In genomic region chr1:238783633-238784032, GRCh38 we compare ENCODE assay signal across 34 cellular contexts.
"Had no signal": no experiment of that assay in that cellular context is flagged by ENCODE, and none has a peak within 500 bp of the region (broad histone marks: within the 10 kb centered on the region; RNA-seq: fewer than 3 reads in every experiment).

No MANE protein-coding gene starts in this region.

- H3K36me3 ChIP-seq: MG63 had no signal

- H3K9me3 ChIP-seq: MG63 had no signal

- H3K27me3 ChIP-seq: MG63 had no signal

- DNase-seq: Karpas-422, Kasumi-1, MG63, MV-4-11, NCI-H1048, NCI-H1092, NCI-H1092 treated with DMSO at 0.1 percent for 48 hours, NCI-H1105, NCI-H1105 treated with DMSO at 0.1 percent for 48 hours, NCI-H1417, NCI-H1417 treated with DMSO at 0.1 percent for 48 hours, NCI-H1436, NCI-H1436 treated with DMSO at 0.1 percent for 48 hours, NCI-H146, NCI-H1694, NCI-H1694 treated with DMSO at 0.1 percent for 48 hours, NCI-H187, NCI-H187 treated with DMSO at 0.1 percent for 48 hours, NCI-H1930, NCI-H2029, NCI-H2029 treated with DMSO at 0.1 percent for 48 hours, NCI-H2081, NCI-H2081 treated with DMSO at 0.1 percent for 48 hours, NCI-H2107, NCI-H2171, NCI-H2171 treated with DMSO at 0.1 percent for 48 hours, NCI-H2227 treated with DMSO at 0.1 percent for 48 hours, NCI-H226, NCI-H345, NCI-H446, NCI-H446 treated with DMSO at 0.1 percent for 48 hours, NCI-H510A, NCI-H510A treated with DMSO at 0.1 percent for 48 hours, NCI-H524 had no signal

- H3K4me3 ChIP-seq: MG63 had no signal
